Comparison of ENCODE assay signal across 30 cellular contexts in genomic region chrX:121244511-121244910, GRCh38.
"Had no signal": no experiment of that assay in that cellular context is flagged by ENCODE, and none has a peak within 500 bp of the region (broad histone marks: within the 10 kb centered on the region; RNA-seq: fewer than 3 reads in every experiment).

No MANE protein-coding gene starts in this region.

- H3K9me3 Mint-ChIP-seq: stimulated activated memory B cell treated with anti-CD40 and anti-IgM and Interleukin-4, amounts not matched to agents 10 μg/mL and 1 μg/mL and 100 μg/mL, for 72 hours; stimulated activated naive CD8-positive, alpha-beta T cell treated with anti-CD3 and anti-CD28 coated beads, Interleukin-15, amount 100 ng/mL, for 72 hours; type B pancreatic cell had no signal

- H3K27me3 Mint-ChIP-seq: naive B cell; stimulated activated memory B cell treated with anti-CD40 and anti-IgM and Interleukin-4, amounts not matched to agents 10 μg/mL and 1 μg/mL and 100 μg/mL, for 72 hours; type B pancreatic cell had no signal

- DNase-seq: heart right ventricle; hippocampal formation; kidney glomerular epithelial cell; left cardiac atrium; left lung; mesendoderm; naive B cell; natural killer cell; nephron progenitor cell; occipital lobe; retina; right cardiac atrium; sigmoid colon; small intestine; stimulated activated CD4-positive, alpha-beta T cell treated with anti-CD3 and anti-CD28 coated beads, Interleukin-1b, Interleukin-23, amount 100 ng/mL, for 48 hours; stimulated activated CD4-positive, alpha-beta T cell treated with anti-CD3 and anti-CD28 coated beads, Interleukin-2, amount 100 ng/mL, for 48 hours; stimulated activated CD4-positive, alpha-beta T cell treated with anti-CD3 and anti-CD28 coated beads, Interleukin-4, amount 100 ng/mL, for 4 hours; stimulated activated CD8-positive, alpha-beta memory T cell treated with anti-CD3 and anti-CD28 coated beads, Interleukin-4, amount 100 ng/mL, for 48 hours; stimulated activated naive CD4-positive, alpha-beta T cell treated with Interleukin-2 at 50 U/mL for 16 hours; stimulated activated naive CD8-positive, alpha-beta T cell treated with anti-CD3 and anti-CD28 coated beads, Interleukin-15, amount 100 ng/mL, for 72 hours; substantia nigra; uterus had no signal

- H3K36me3 ChIP-seq: heart right ventricle, left lung, neutrophil, prostate gland, sigmoid colon, tibial nerve, uterus had no signal

- H3K27me3 ChIP-seq: heart right ventricle, left lung, neural progenitor cell, neutrophil, sigmoid colon, tibial nerve, uterus had no signal

- H3K9ac ChIP-seq: neural progenitor cell had no signal

- H3K27ac ChIP-seq: heart right ventricle, left lung, neural progenitor cell, neutrophil, prostate gland, sigmoid colon, tibial nerve, uterus had no signal

- H3K27ac Mint-ChIP-seq: mesothelial cell of epicardium; naive B cell; natural killer cell; nephron progenitor cell; stimulated activated memory B cell treated with anti-CD40 and anti-IgM and Interleukin-4, amounts not matched to agents 10 μg/mL and 1 μg/mL and 100 μg/mL, for 72 hours; stimulated activated naive CD8-positive, alpha-beta T cell treated with anti-CD3 and anti-CD28 coated beads, Interleukin-15, amount 100 ng/mL, for 72 hours; type B pancreatic cell had no signal

- H3K4me1 ChIP-seq: heart right ventricle, left lung, neural progenitor cell, prostate gland, sigmoid colon, tibial nerve, uterus had no signal

- H3K9me3 ChIP-seq: left lung, neutrophil, prostate gland, sigmoid colon, tibial nerve, uterus had no signal

- H3K4me3 Mint-ChIP-seq: mesothelial cell of epicardium; naive B cell; natural killer cell; nephron progenitor cell; neural progenitor cell; stimulated activated memory B cell treated with anti-CD40 and anti-IgM and Interleukin-4, amounts not matched to agents 10 μg/mL and 1 μg/mL and 100 μg/mL, for 72 hours; stimulated activated naive CD8-positive, alpha-beta T cell treated with anti-CD3 and anti-CD28 coated beads, Interleukin-15, amount 100 ng/mL, for 72 hours; type B pancreatic cell had no signal

- H3K4me1 Mint-ChIP-seq: mesothelial cell of epicardium; naive B cell; natural killer cell; nephron progenitor cell; stimulated activated memory B cell treated with anti-CD40 and anti-IgM and Interleukin-4, amounts not matched to agents 10 μg/mL and 1 μg/mL and 100 μg/mL, for 72 hours; stimulated activated naive CD8-positive, alpha-beta T cell treated with anti-CD3 and anti-CD28 coated beads, Interleukin-15, amount 100 ng/mL, for 72 hours had no signal

- H3K36me3 Mint-ChIP-seq: mesothelial cell of epicardium; naive B cell; natural killer cell; stimulated activated memory B cell treated with anti-CD40 and anti-IgM and Interleukin-4, amounts not matched to agents 10 μg/mL and 1 μg/mL and 100 μg/mL, for 72 hours; type B pancreatic cell had no signal

- H3K4me3 ChIP-seq: heart right ventricle, left lung, lung, neural progenitor cell, prostate gland, sigmoid colon, tibial nerve, uterus had no signal
